8 cellular contexts compared by ENCODE assay signal in genomic region chr3:88150371-88150770, GRCh38. TPM values are rescaled to one million over a fixed set of nuclear protein-coding genes. Genes with fewer than 3 reads are reported as not detected.
A peak's percentile ranks its signal among the peaks of the same experiment; 100 is the strongest.
DNase-seq lines count a peak whose midpoint lies in the region; ATAC-seq, FAIRE-seq and TF ChIP-seq lines count a peak whose summit lies in the region.

No MANE protein-coding gene starts in this region.

- H3K9me2 ChIP-seq in OCI-LY1 (ENCODE audit: low read depth, low read length), result no peaks in the 10 kb centered on the region

- H3K79me2 ChIP-seq in OCI-LY1 (ENCODE audit: insufficient read depth, low read length), result peaks cover 49% of the 10 kb centered on the region

- H3K27me3 Mint-ChIP-seq in activated CD4-positive, alpha-beta T cell treated with anti-CD3 and anti-CD28 coated beads for 36 hours, result no peaks in the 10 kb centered on the region
- H3K27me3 Mint-ChIP-seq in memory B cell, result no peaks in the 10 kb centered on the region

- POLR2A ChIA-PET in activated CD4-positive, alpha-beta T cell treated with anti-CD3 and anti-CD28 coated beads for 36 hours (lab: Charles Lee), result no interaction called here

- H2AFZ ChIP-seq in OCI-LY1 (ENCODE audit: low read length), result no peak overlapping the region

- WGBS in tibial nerve, 2 donors, result 0 to 2% methylated on average over 8 of the region's 8 CpGs

- TF ChIP-seq EP300 in tibial nerve (IDR thresholded peaks at IDR 0.05), result no peak

- H3K4me1 ChIP-seq in OCI-LY1 (ENCODE audit: insufficient read depth, low read length, severe bottlenecking) (peaks cover 41% of the 10 kb centered on the region), tibial nerve (peaks cover 0 to 49% (median 14%) of the 10 kb centered on the region in 4 donors)

- H3K27ac Mint-ChIP-seq in activated CD4-positive, alpha-beta T cell treated with anti-CD3 and anti-CD28 coated beads for 36 hours, result peak overlapping the region; percentile 97
- peak overlapping the region; percentile 97 for H3K27ac Mint-ChIP-seq in memory B cell

- no peaks in the 10 kb centered on the region for H4K20me1 ChIP-seq in OCI-LY1 (ENCODE audit: insufficient read depth, low read length)

- peaks cover 2% of the 10 kb centered on the region for H3K9me3 Mint-ChIP-seq in activated CD4-positive, alpha-beta T cell treated with anti-CD3 and anti-CD28 coated beads for 36 hours (ENCODE audit: low read depth)
- H3K9me3 Mint-ChIP-seq in memory B cell, result no peaks in the 10 kb centered on the region

- no peaks in the 10 kb centered on the region for H3F3A ChIP-seq in OCI-LY1 (ENCODE audit: insufficient read depth, low read length)

- H3K36me3 Mint-ChIP-seq in activated CD4-positive, alpha-beta T cell treated with anti-CD3 and anti-CD28 coated beads for 36 hours (ENCODE audit: low read depth), result peaks cover 15% of the 10 kb centered on the region
- peaks cover 3% of the 10 kb centered on the region for H3K36me3 Mint-ChIP-seq in memory B cell

- H3K36me3 ChIP-seq in OCI-LY1 (ENCODE audit: insufficient read depth, low read length), result peaks cover 22% of the 10 kb centered on the region
- no peaks in the 10 kb centered on the region for H3K36me3 ChIP-seq in bronchial epithelial cell (ENCODE audit: control insufficient read depth, insufficient read depth, low read length)
- H3K36me3 ChIP-seq in tibial nerve, result peaks cover 0 to 25% (median 0%) of the 10 kb centered on the region in 3 donors

- H3K4me2 ChIP-seq in OCI-LY1 (ENCODE audit: low read length), result peak overlapping the region; percentile 97

- H3K9ac ChIP-seq in OCI-LY1 (ENCODE audit: low read length), result peak overlapping the region; percentile 80

- no peaks in the 10 kb centered on the region for H3K9me3 ChIP-seq in OCI-LY1 (ENCODE audit: low read length)
- no peaks in the 10 kb centered on the region for H3K9me3 ChIP-seq in tibial nerve

- no peak for TF ChIP-seq CTCF in OCI-LY1 (IDR thresholded peaks at IDR 0.05; ENCODE audit: low read length)
- no peak for TF ChIP-seq CTCF in bronchial epithelial cell (IDR thresholded peaks at IDR 0.05; ENCODE audit: insufficient read depth, low read length, severe bottlenecking)
- TF ChIP-seq CTCF in tibial nerve (IDR thresholded peaks at IDR 0.05), result no peak

- H3K27ac ChIP-seq in OCI-LY1 (ENCODE audit: low read depth, low read length, poor library complexity, severe bottlenecking) (peak overlapping the region; percentile 79), tibial nerve (peak overlapping the region; percentile 80 to 99 (median 94))

- TF ChIP-seq POLR2A in tibial nerve (IDR thresholded peaks at IDR 0.05), result no peak

- H3K4me1 Mint-ChIP-seq in activated CD4-positive, alpha-beta T cell treated with anti-CD3 and anti-CD28 coated beads for 36 hours, result peaks cover 37% of the 10 kb centered on the region
- H3K4me1 Mint-ChIP-seq in memory B cell, result peaks cover 13% of the 10 kb centered on the region

- H3K27me3 ChIP-seq in OCI-LY1 (ENCODE audit: insufficient read depth, low read length) (no peaks in the 10 kb centered on the region), bronchial epithelial cell (ENCODE audit: control insufficient read depth, insufficient read depth, low read length) (no peaks in the 10 kb centered on the region), tibial nerve (no peaks in the 10 kb centered on the region)

- CTCF ChIA-PET in activated CD4-positive, alpha-beta T cell treated with anti-CD3 and anti-CD28 coated beads for 36 hours (lab: Charles Lee), result interaction anchor here (1.1 to 2.1 kb wide), 3 partner anchors 20 to 37 kb away, joined by 3 to 12 read pairs (median 3); no protein-coding TSS in a partner anchor

- H3K4me3 ChIP-seq in OCI-LY1 (ENCODE audit: low read depth, low read length, poor library complexity, severe bottlenecking) (peak overlapping the region; percentile 74), bronchial epithelial cell (ENCODE audit: low read depth, low read length) (peak overlapping the region; percentile 88), tibial nerve (peak overlapping the region; percentile 65 to 97 (median 82))

- ATAC-seq in activated CD4-positive, alpha-beta T cell treated with anti-CD3 and anti-CD28 coated beads for 36 hours, result no peak
- ATAC-seq in HG02759 (IDR thresholded peaks at IDR 0.05; ENCODE audit: unreplicated experiment), result peak; percentile 17
- ATAC-seq in memory B cell (ENCODE audit: low read depth), result peak; percentile 34

- no peak for FAIRE-seq in bronchial epithelial cell (lab: Jason Lieb, UNC)

- intact Hi-C loops in activated CD4-positive, alpha-beta T cell treated with anti-CD3 and anti-CD28 coated beads for 36 hours (cut with DNase I, micrococcal nuclease), result loop anchor here in 1 of 2 experiments (2.0 kb wide), 1 partner anchor 36 kb away; no protein-coding TSS in a partner anchor

- peak; percentile 52 for DNase-seq in activated CD4-positive, alpha-beta T cell treated with anti-CD3 and anti-CD28 coated beads for 36 hours
- no peak for DNase-seq in activated CD4-positive, alpha-beta T cell treated with anti-CD3 and anti-CD28 coated beads for 1 hour
- DNase-seq in bronchial epithelial cell (ENCODE audit: low read depth) (peak; percentile 15), memory B cell (ENCODE audit: low spot score in 2 of 2) (peak; percentile 13 to 24), tibial nerve (ENCODE audit: low spot score in 2 of 2) (no peak), ecto neural progenitor cell (ENCODE audit: low spot score) (no peak)

- H3K4me3 Mint-ChIP-seq in activated CD4-positive, alpha-beta T cell treated with anti-CD3 and anti-CD28 coated beads for 36 hours, result peak overlapping the region; percentile 95
- H3K4me3 Mint-ChIP-seq in memory B cell, result peak overlapping the region; percentile 98

RNA-seq across cellular contexts. Expression of gene C3orf38, which starts 0.6 kb away (rescaled TPM):
- total RNA-seq in activated CD4-positive, alpha-beta T cell treated with anti-CD3 and anti-CD28 coated beads for 36 hours, result 10 to 100 TPM; 22.4 to 27.4 TPM
- 25.3 and 26.6 TPM in 2 replicates for total RNA-seq in bronchial epithelial cell
- total RNA-seq in tibial nerve, result 10 to 100 TPM; 20.7 to 25.6 (median 21.6) TPM

Comparison
In these comparisons a context has a peak if more than half of its experiments do, and no peak if none do; other contexts are left out.
1. DNase-seq: peak in activated CD4-positive, alpha-beta T cell treated with anti-CD3 and anti-CD28 coated beads for 36 hours (single experiment), bronchial epithelial cell (single experiment) and memory B cell (2 of 2); none in activated CD4-positive, alpha-beta T cell treated with anti-CD3 and anti-CD28 coated beads for 1 hour (single experiment), tibial nerve (0 of 2) and ecto neural progenitor cell (single experiment).
2. Peak in every context shown above with its lines, with median percentiles within 50 percentile points of each other: H3K4me3 ChIP-seq.